Comparison of ENCODE assay signal across 1 cellular context in the genomic region with DNA sequence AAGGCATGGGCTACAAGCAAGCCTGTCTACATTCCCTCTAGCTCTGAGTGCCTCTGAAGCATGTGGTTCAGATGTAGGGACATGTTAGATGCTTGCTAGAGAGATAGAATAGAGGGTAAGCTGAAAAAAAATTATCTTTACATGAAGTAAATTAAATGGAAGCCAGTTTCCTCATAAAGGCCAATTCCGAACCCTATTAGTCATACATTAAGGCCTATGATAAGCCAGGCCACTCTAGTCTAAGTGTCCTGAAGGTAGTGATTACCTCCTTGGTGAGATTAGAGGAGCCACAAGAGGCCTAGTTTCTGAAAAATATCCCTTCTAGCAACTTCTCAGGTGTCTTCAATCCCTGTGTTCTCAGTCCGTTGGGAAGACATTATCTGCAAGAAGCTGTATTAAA.
TF ChIP-seq lines count a peak whose summit lies in the region.

No MANE protein-coding gene starts in this region.

TF ChIP-seq in SK-N-SH treated with all-trans-retinoic acid at 6 μM for 48 hours, 23 proteins besides CTCF, POLR2A, EP300 and RAD21 (continued from another document):
- TF ChIP-seq, protein P1, sequence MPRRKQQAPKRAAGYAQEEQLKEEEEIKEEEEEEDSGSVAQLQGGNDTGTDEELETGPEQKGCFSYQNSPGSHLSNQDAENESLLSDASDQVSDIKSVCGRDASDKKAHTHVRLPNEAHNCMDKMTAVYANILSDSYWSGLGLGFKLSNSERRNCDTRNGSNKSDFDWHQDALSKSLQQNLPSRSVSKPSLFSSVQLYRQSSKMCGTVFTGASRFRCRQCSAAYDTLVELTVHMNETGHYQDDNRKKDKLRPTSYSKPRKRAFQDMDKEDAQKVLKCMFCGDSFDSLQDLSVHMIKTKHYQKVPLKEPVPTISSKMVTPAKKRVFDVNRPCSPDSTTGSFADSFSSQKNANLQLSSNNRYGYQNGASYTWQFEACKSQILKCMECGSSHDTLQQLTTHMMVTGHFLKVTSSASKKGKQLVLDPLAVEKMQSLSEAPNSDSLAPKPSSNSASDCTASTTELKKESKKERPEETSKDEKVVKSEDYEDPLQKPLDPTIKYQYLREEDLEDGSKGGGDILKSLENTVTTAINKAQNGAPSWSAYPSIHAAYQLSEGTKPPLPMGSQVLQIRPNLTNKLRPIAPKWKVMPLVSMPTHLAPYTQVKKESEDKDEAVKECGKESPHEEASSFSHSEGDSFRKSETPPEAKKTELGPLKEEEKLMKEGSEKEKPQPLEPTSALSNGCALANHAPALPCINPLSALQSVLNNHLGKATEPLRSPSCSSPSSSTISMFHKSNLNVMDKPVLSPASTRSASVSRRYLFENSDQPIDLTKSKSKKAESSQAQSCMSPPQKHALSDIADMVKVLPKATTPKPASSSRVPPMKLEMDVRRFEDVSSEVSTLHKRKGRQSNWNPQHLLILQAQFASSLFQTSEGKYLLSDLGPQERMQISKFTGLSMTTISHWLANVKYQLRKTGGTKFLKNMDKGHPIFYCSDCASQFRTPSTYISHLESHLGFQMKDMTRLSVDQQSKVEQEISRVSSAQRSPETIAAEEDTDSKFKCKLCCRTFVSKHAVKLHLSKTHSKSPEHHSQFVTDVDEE (CRISPR knock-in tag; IDR thresholded peaks at IDR 0.05), result no peak
- TF ChIP-seq, protein P2, sequence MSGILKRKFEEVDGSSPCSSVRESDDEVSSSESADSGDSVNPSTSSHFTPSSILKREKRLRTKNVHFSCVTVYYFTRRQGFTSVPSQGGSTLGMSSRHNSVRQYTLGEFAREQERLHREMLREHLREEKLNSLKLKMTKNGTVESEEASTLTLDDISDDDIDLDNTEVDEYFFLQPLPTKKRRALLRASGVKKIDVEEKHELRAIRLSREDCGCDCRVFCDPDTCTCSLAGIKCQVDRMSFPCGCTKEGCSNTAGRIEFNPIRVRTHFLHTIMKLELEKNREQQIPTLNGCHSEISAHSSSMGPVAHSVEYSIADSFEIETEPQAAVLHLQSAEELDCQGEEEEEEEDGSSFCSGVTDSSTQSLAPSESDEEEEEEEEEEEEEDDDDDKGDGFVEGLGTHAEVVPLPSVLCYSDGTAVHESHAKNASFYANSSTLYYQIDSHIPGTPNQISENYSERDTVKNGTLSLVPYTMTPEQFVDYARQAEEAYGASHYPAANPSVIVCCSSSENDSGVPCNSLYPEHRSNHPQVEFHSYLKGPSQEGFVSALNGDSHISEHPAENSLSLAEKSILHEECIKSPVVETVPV (CRISPR knock-in tag; IDR thresholded peaks at IDR 0.05), result no peak
